ENCODE assay signal across 9 cellular contexts in the genomic region with DNA sequence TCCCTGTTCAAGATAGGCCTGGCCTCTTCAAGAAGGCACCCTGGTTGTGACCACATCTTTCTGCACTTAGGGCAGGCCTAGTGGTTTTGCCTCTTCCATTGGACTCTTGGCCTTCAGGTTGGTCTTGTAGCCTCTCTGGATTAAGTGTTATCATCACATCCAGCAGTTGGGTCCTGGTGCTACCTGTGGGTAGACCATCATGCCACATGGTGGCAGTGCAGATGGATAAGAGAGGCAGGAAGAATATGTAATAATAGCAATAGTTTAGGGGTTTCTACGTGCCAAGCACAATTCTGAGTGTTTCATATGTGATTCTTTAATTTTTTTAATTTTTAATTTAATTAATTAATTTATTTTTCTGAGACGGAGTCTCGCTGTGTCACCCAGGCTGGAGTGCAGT. TPM values are rescaled to one million over a fixed set of nuclear protein-coding genes. Genes with fewer than 3 reads are reported as not detected.
DNase-seq lines count a peak whose midpoint lies in the region; ATAC-seq, FAIRE-seq and TF ChIP-seq lines count a peak whose summit lies in the region.
"Had no signal": no experiment of that assay in that cellular context is flagged by ENCODE, and none has a peak within 500 bp of the region (broad histone marks: within the 10 kb centered on the region; RNA-seq: fewer than 3 reads in every experiment).

No MANE protein-coding gene starts in this region.

- no peak for DNase-seq in BJ (ENCODE audit: low read depth)
- DNase-seq in GM13977 (ENCODE audit: low spot score), result no peak
- DNase-seq in NCI-H345 treated with DMSO at 0.1 percent for 48 hours (lab: John Stamatoyannopoulos, UW; ENCODE audit: unreplicated experiment), result peak; percentile 1
- DNase-seq in endodermal cell, result peak; percentile 59
- peak; percentile 5 for DNase-seq in urothelium cell line (ENCODE audit: low spot score)
- DNase-seq in OCI-M2 (lab: John Stamatoyannopoulos, UW; ENCODE audit: unreplicated experiment), result no peak

- no peaks in the 10 kb centered on the region for H3K4me1 ChIP-seq in endodermal cell (ENCODE audit: control insufficient read depth, insufficient read depth, low read length)

- POLR2A ChIA-PET in BJ (lab: Charles Lee), result no interaction called here

- H3K4me1 Mint-ChIP-seq in endodermal cell, result no peaks in the 10 kb centered on the region

- peaks cover 12% of the 10 kb centered on the region for H3K9me3 ChIP-seq in endodermal cell (ENCODE audit: control insufficient read depth, low read length)

- H3K4me3 Mint-ChIP-seq in endodermal cell, result no peak overlapping the region

- peaks cover 3% of the 10 kb centered on the region for H3K36me3 Mint-ChIP-seq in endodermal cell (ENCODE audit: low read depth)

- H3K4me3 ChIP-seq in BJ (ENCODE audit: low read depth, low read length), result no peak overlapping the region
- no peak overlapping the region for H3K4me3 ChIP-seq in endodermal cell (ENCODE audit: low read length)
- H3K4me3 ChIP-seq: skin epidermis had no signal

- ATAC-seq in GM19397 (IDR thresholded peaks at IDR 0.05; ENCODE audit: unreplicated experiment) (no peak), HG03469 (IDR thresholded peaks at IDR 0.05; ENCODE audit: unreplicated experiment) (no peak)

- no peaks in the 10 kb centered on the region for H3K27me3 ChIP-seq in BJ (ENCODE audit: control insufficient read depth, insufficient read depth, low read length)
- H3K27me3 ChIP-seq in endodermal cell (ENCODE audit: control insufficient read depth, insufficient read depth, low read length, poor library complexity, severe bottlenecking), result no peaks in the 10 kb centered on the region

- no peak overlapping the region for H3K9ac ChIP-seq in endodermal cell (ENCODE audit: extremely low read depth, low read length, poor library complexity, severe bottlenecking)

- H3K27ac ChIP-seq in endodermal cell (ENCODE audit: low read depth, low read length), result no peak overlapping the region
- H3K27ac ChIP-seq: skin epidermis had no signal

- FAIRE-seq in urothelium cell line (lab: Jason Lieb, UNC), result no peak

- TF ChIP-seq CTCF in BJ (IDR thresholded peaks at IDR 0.05; ENCODE audit: insufficient read depth, low read depth, low read length), result peak; percentile 22; the same call in 1 of the 2 replicates
- TF ChIP-seq CTCF in GM13977 (IDR thresholded peaks at IDR 0.05; ENCODE audit: extremely low read depth, insufficient read depth, missing control alignments), result peak; percentile 58
- TF ChIP-seq CTCF in endodermal cell (conservative IDR thresholded peaks at IDR 0.05), result peak; percentile 79

- H3K27me3 Mint-ChIP-seq in endodermal cell (ENCODE audit: insufficient read depth), result peaks cover 3% of the 10 kb centered on the region

- WGBS in endodermal cell (ENCODE audit: insufficient coverage in 1 of 2, insufficient read length in 1 of 2), 2 experiments, result 95% methylated on average over 2 of the region's 3 CpGs; no CpG with 5 or more reads in 1 of the 2 experiments

- no peak overlapping the region for H3K27ac Mint-ChIP-seq in endodermal cell

- H3K9me3 Mint-ChIP-seq in endodermal cell, result peaks cover 18% of the 10 kb centered on the region

- CTCF ChIA-PET in BJ (lab: Yijun Ruan, JAX), result interaction anchor here (0.7 to 0.8 kb wide), 2 partner anchors 37 to 60 kb away, joined by 3 read pairs; no protein-coding TSS in a partner anchor

- H3K36me3 ChIP-seq in BJ (ENCODE audit: control insufficient read depth, insufficient read depth, low read length) (no peaks in the 10 kb centered on the region), endodermal cell (ENCODE audit: control insufficient read depth, insufficient read depth, low read length) (no peaks in the 10 kb centered on the region)

- in situ Hi-C loops in GM13977 (cut with MboI; ENCODE audit: low pct_unique_long_range_greater_than_20kb, low sequenced_read_pairs, unreplicated experiment), result no loop called here

RNA-seq across cellular contexts. Expression of a gene that starts 28.5 kb away (rescaled TPM):
- 28.1 and 70.3 TPM in 2 replicates for polyA plus RNA-seq in BJ (2011; rRNA removed)
- polyA minus RNA-seq in BJ (2011; rRNA and poly(A)+ RNA removed), result 6.8 and 11.8 TPM in 2 replicates
- total RNA-seq in endodermal cell, result 10 to 100 TPM; 75.9 to 89.2 TPM
- polyA plus RNA-seq in endodermal cell (2013, experiment 1 of 2), result 95.3 TPM
- 86.2 TPM for polyA plus RNA-seq in endodermal cell (2013, experiment 2 of 2)

RNA-seq across cellular contexts. Expression of a gene that starts 46.9 kb away (rescaled TPM):
- not detected in 2 replicates for polyA plus RNA-seq in BJ (2011; rRNA removed)
- polyA minus RNA-seq in BJ (2011; rRNA and poly(A)+ RNA removed), result not detected in 2 replicates
- not detected for total RNA-seq in endodermal cell
- polyA plus RNA-seq in endodermal cell (2013, experiment 1 of 2), result not detected
- polyA plus RNA-seq in endodermal cell (2013, experiment 2 of 2), result not detected

Comparison
In these comparisons a context has a peak if more than half of its experiments do, and no peak if none do; other contexts are left out.
1. DNase-seq: peak in NCI-H345 treated with DMSO at 0.1 percent for 48 hours (single experiment), endodermal cell (single experiment) and urothelium cell line (single experiment); none in BJ (single experiment), GM13977 (single experiment) and OCI-M2 (single experiment).
2. CTCF ChIP-seq: peak in every context shown above with its lines; median percentile 79 in endodermal cell; 58 in GM13977; 22 in BJ.